ENCODE assay signal across 8 cellular contexts in the genomic region with DNA sequence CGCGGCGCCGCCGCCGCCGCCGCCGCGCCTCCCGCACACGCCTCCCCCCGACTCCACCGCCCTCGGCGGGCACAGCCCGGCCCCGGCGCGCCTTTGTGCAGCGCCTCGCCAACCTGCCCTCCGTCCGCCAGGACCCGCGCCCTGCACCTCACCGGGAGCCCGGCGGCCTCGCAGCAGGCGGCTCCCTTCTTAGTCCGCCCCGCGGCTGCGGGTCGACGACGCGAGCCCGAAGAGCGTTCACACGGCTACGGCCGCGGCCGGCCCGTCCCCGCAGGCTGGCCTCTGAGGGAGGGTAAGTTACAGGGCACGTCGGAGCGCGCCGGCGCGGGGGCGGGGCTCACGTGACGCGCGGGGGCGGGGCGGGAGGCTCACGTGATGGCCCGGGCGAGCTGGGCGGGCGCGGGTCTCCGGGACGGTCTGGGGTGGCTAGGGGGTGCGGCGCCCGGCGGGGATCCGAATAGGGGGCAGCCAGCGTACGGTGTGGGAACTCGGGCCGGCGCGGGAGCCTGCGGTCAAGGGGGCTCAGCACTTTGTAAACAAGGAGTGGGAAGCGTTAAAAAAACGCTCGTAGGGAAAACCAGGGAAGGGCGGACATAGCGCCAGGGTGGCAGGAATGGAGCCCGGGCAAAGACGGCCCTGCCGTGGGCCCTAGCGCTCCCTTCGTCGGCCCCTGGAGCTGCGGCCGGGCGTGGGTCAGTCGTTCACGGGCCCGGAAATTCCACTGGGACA. TPM values are rescaled to one million over a fixed set of nuclear protein-coding genes. Genes with fewer than 3 reads are reported as not detected.
DNase-seq lines count a peak whose midpoint lies in the region; ATAC-seq and TF ChIP-seq lines count a peak whose summit lies in the region.

A gene with protein sequence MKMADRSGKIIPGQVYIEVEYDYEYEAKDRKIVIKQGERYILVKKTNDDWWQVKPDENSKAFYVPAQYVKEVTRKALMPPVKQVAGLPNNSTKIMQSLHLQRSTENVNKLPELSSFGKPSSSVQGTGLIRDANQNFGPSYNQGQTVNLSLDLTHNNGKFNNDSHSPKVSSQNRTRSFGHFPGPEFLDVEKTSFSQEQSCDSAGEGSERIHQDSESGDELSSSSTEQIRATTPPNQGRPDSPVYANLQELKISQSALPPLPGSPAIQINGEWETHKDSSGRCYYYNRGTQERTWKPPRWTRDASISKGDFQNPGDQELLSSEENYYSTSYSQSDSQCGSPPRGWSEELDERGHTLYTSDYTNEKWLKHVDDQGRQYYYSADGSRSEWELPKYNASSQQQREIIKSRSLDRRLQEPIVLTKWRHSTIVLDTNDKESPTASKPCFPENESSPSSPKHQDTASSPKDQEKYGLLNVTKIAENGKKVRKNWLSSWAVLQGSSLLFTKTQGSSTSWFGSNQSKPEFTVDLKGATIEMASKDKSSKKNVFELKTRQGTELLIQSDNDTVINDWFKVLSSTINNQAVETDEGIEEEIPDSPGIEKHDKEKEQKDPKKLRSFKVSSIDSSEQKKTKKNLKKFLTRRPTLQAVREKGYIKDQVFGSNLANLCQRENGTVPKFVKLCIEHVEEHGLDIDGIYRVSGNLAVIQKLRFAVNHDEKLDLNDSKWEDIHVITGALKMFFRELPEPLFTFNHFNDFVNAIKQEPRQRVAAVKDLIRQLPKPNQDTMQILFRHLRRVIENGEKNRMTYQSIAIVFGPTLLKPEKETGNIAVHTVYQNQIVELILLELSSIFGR (minus strand): TSS at position 301 of the 729 bp plus-strand sequence. CDS start 19,976 bp downstream, outside the sequence.

- H3K36me3 ChIP-seq in RWPE2 (ENCODE audit: low read depth) (no peaks in the 10 kb centered on the region), neural progenitor cell (no peaks in the 10 kb centered on the region), stomach (no peaks in the 10 kb centered on the region)

- peak within 1 kb of the TSS; percentile 85 for H3K4me3 ChIP-seq in RWPE2 (ENCODE audit: severe bottlenecking)
- H3K4me3 ChIP-seq in neural progenitor cell = peak within 1 kb of the TSS; percentile 74
- peak within 1 kb of the TSS; percentile 85 to 87 (median 86) for H3K4me3 ChIP-seq in stomach

- H4K20me1 ChIP-seq in neural progenitor cell (ENCODE audit: low read depth) = peaks cover 31% of the 10 kb centered on the region

- H3K27ac ChIP-seq in RWPE2 (ENCODE audit: poor library complexity, severe bottlenecking) = peak within 1 kb of the TSS; percentile 73
- H3K27ac ChIP-seq in foreskin keratinocyte = peak within 1 kb of the TSS; percentile 92
- peak within 1 kb of the TSS; percentile 94 for H3K27ac ChIP-seq in neural progenitor cell
- H3K27ac ChIP-seq in stomach = peak within 1 kb of the TSS; percentile 90 to 99 (median 98)

- 0 to 1% (median 1%) methylated on average over 51 to 99 of the region's 99 CpGs for WGBS in stomach, 5 donors

- H3K4me1 ChIP-seq in RWPE2 (ENCODE audit: insufficient read depth, poor library complexity, severe bottlenecking) (peaks cover 17% of the 10 kb centered on the region), foreskin keratinocyte (peaks cover 30% of the 10 kb centered on the region), neural progenitor cell (peaks cover 11% of the 10 kb centered on the region), stomach (peaks cover 13 to 59% (median 40%) of the 10 kb centered on the region in 4 donors)

- TF ChIP-seq CTCF in RWPE2 (IDR thresholded peaks at IDR 0.05; ENCODE audit: poor library complexity, severe bottlenecking) (no peak), foreskin keratinocyte (conservative IDR thresholded peaks at IDR 0.05) (no peak), neural progenitor cell (IDR thresholded peaks at IDR 0.05) (no peak), stomach (IDR thresholded peaks at IDR 0.05) (no peak)

- H3F3A ChIP-seq in neural progenitor cell (ENCODE audit: low read depth) = peaks cover 7% of the 10 kb centered on the region

- H3K9ac ChIP-seq in neural progenitor cell = peak within 1 kb of the TSS; percentile 46

- H3K27me3 ChIP-seq in RWPE2 (ENCODE audit: insufficient read depth, poor library complexity, severe bottlenecking) = no peaks in the 10 kb centered on the region
- no peaks in the 10 kb centered on the region for H3K27me3 ChIP-seq in foreskin keratinocyte
- peaks cover 8% of the 10 kb centered on the region for H3K27me3 ChIP-seq in neural progenitor cell
- H3K27me3 ChIP-seq in stomach = no peaks in the 10 kb centered on the region

- intact Hi-C loops in stomach (cut with DNase I; ENCODE audit: low total_unique reads) = no loop called here

- peaks cover 43% of the 10 kb centered on the region for H3K79me2 ChIP-seq in neural progenitor cell (ENCODE audit: low read depth)

- ATAC-seq in GM21447 (IDR thresholded peaks at IDR 0.05; ENCODE audit: unreplicated experiment) = peak; percentile 62
- peak; percentile 68 for ATAC-seq in RWPE2 (ENCODE audit: low read depth)
- peak; percentile 83 for ATAC-seq in foreskin keratinocyte

- H3K4me2 ChIP-seq in neural progenitor cell = peak within 1 kb of the TSS; percentile 99

- peak in 1 of 4 donors; percentile 85 for TF ChIP-seq POLR2A in stomach (IDR thresholded peaks at IDR 0.05)

- DNase-seq in DMS53 treated with DMSO at 0.1 percent for 48 hours (lab: John Stamatoyannopoulos, UW; ENCODE audit: unreplicated experiment) = peak; percentile 57
- DNase-seq in HuH-7 (ENCODE audit: low spot score) = peak; percentile 79
- DNase-seq in RWPE2 (ENCODE audit: low spot score) = peak; percentile 79
- DNase-seq in activated naive CD4-positive, alpha-beta T cell (lab: John Stamatoyannopoulos, UW) = peak; percentile 46 to 87 (median 69)
- DNase-seq in foreskin keratinocyte = peak; percentile 55 to 78
- DNase-seq in neural progenitor cell (ENCODE audit: low spot score) = peak; percentile 95
- peak; percentile 95 for DNase-seq in stomach

- H2AFZ ChIP-seq in neural progenitor cell (replicated peaks) = peak within 1 kb of the TSS; percentile 88

- peaks cover 2% of the 10 kb centered on the region for H3K36me3 Mint-ChIP-seq in neural progenitor cell

- H3K9me3 Mint-ChIP-seq in neural progenitor cell = no peaks in the 10 kb centered on the region

- no peak for TF ChIP-seq EP300 in stomach (IDR thresholded peaks at IDR 0.05)

- H3K27me3 Mint-ChIP-seq in neural progenitor cell (ENCODE audit: insufficient read depth, low read depth) = no peaks in the 10 kb centered on the region

- peaks cover 23% of the 10 kb centered on the region for H3K4me1 Mint-ChIP-seq in neural progenitor cell

- H3K9me3 ChIP-seq in RWPE2 (ENCODE audit: severe bottlenecking) (no peaks in the 10 kb centered on the region), neural progenitor cell (ENCODE audit: low read depth) (no peaks in the 10 kb centered on the region), stomach (no peaks in the 10 kb centered on the region)

- H3K27ac Mint-ChIP-seq in neural progenitor cell = no peak within 1 kb of the TSS

- H3K4me3 Mint-ChIP-seq in neural progenitor cell = peak within 1 kb of the TSS; percentile 96

RNA-seq across cellular contexts. Expression of the gene that starts here (rescaled TPM):
- total RNA-seq in foreskin keratinocyte (25.9 and 28.0 TPM in 2 replicates), neural progenitor cell (ENCODE audit: low replicate concordance) (45.9 and 68.9 TPM in 2 replicates), stomach (100 to 1,000 TPM in 2 of 5 donors, 10 to 100 TPM in 2, 1 to 10 TPM in 1; 9.8 to 343 (median 40.7) TPM)
- polyA plus RNA-seq in foreskin keratinocyte (10.6 and 11.7 TPM in 2 replicates), stomach (10 to 100 TPM; 16.6 to 37.7 (median 18.1) TPM)

Comparison
In these comparisons a context has a peak if more than half of its experiments do, and no peak if none do; other contexts are left out.
1. Peak in every context shown above with its lines: DNase-seq, ATAC-seq, H3K4me3 ChIP-seq and H3K27ac ChIP-seq.